ENCODE assay signal across 19 cellular contexts in the genomic region with DNA sequence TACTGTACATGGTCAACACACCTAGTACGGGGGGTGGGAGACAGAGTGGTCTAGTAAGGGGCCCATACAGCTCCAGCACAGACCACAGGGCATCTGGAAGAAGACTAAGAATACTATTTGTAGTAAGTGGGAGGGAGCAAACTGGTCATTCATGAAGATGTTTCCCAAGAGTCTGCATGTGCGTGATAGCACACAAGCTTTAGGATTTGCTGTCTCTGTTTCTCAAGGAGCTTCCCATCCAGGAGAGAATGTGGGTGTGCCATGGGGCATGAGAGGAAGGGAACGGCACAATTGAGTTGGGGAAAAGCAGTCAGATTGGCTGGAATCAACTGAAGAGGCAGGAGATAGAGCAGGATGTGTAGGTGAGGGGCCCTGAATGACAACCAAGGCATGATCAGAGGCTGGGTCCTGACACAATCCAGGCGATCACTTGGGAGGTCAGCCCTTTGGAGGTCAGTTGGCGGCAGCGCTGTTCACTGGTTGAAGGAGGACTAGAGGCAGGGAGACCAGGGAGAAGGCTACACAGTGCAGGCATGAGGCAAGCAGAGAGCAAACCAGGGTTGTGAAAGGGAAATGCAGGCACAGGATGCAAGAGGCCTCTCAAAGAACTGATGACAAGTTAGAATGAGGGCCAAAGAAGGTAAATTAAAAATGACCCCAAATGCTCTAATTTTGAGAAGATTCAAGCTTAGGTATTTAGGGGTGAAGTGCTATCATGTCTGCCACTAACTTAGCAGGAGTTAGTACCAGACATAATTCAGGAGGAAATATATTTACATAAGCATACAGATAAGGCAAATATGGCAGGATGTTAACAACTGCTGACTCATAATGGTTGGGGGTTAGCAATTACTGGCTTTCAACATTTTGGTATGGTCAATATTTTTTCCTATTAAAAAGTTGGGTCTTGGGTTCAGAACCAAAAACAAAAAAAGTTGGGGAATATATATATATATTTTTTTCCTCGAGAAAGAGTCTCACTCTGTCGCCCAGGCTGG. TPM values are rescaled to one million over a fixed set of nuclear protein-coding genes. Genes with fewer than 3 reads are reported as not detected.
DNase-seq lines count a peak whose midpoint lies in the region; ATAC-seq, FAIRE-seq and TF ChIP-seq lines count a peak whose summit lies in the region.
"Had no signal": no experiment of that assay in that cellular context is flagged by ENCODE, and none has a peak within 500 bp of the region (broad histone marks: within the 10 kb centered on the region; RNA-seq: fewer than 3 reads in every experiment).

No MANE protein-coding gene starts in this region.

- peak; percentile 35 for FAIRE-seq in GM18507 (lab: Jason Lieb, UNC)

- no peak overlapping the region for H3K4me3 Mint-ChIP-seq in CD8-positive, alpha-beta T cell
- H3K4me3 Mint-ChIP-seq in glutamatergic neuron (ENCODE audit: unreplicated experiment) = no peak overlapping the region
- H3K4me3 Mint-ChIP-seq: activated B cell treated with CpG ODN at 0.5 μM for 24 hours; effector memory CD8-positive, alpha-beta T cell had no signal

- CTCF ChIA-PET in CD8-positive, alpha-beta T cell (lab: Charles Lee) = interaction anchor here (1.0 to 1.2 kb wide), 3 partner anchors 34 to 81 kb away, joined by 3 to 6 read pairs (median 3); a partner anchor contains a TSS

- no peak overlapping the region for H3K27ac ChIP-seq in CD8-positive, alpha-beta T cell (ENCODE audit: low read depth, low read length)
- H3K27ac ChIP-seq: KMS-11, SJSA1, suprapubic skin had no signal

- H3K36me3 Mint-ChIP-seq in CD8-positive, alpha-beta T cell = peaks cover 8% of the 10 kb centered on the region
- peaks cover 6% of the 10 kb centered on the region for H3K36me3 Mint-ChIP-seq in glutamatergic neuron (ENCODE audit: unreplicated experiment)

- TF ChIP-seq CTCF in CD8-positive, alpha-beta T cell (IDR thresholded peaks at IDR 0.05) = no peak
- TF ChIP-seq CTCF in glutamatergic neuron (IDR thresholded peaks at IDR 0.05; ENCODE audit: partially characterized antibody, unreplicated experiment) = no peak

- ATAC-seq in CD8-positive, alpha-beta T cell = no peak
- ATAC-seq in GM19023 (IDR thresholded peaks at IDR 0.05; ENCODE audit: unreplicated experiment) = no peak
- ATAC-seq: activated T-cell treated with anti-CD3 and anti-CD28 coated beads, Interleukin-2, amount 50 U/mL, for 72 hours; heart left ventricle had no signal

- peak overlapping the region; percentile 30 for H3K27ac Mint-ChIP-seq in CD8-positive, alpha-beta T cell
- H3K27ac Mint-ChIP-seq in glutamatergic neuron (ENCODE audit: unreplicated experiment) = peak overlapping the region; percentile 80
- H3K27ac Mint-ChIP-seq: activated B cell treated with CpG ODN at 0.5 μM for 24 hours; activated T-cell treated with anti-CD3 and anti-CD28 coated beads, Interleukin-2, amount 50 U/mL, for 72 hours had no signal

- H3K4me1 ChIP-seq in CD8-positive, alpha-beta T cell (ENCODE audit: insufficient read depth, low read length) = peaks cover 11% of the 10 kb centered on the region

- no peak overlapping the region for H3K4me3 ChIP-seq in CD8-positive, alpha-beta T cell (ENCODE audit: low read depth, low read length)
- H3K4me3 ChIP-seq: heart left ventricle, SJSA1, spleen, suprapubic skin had no signal

- H3K36me3 ChIP-seq in CD8-positive, alpha-beta T cell (ENCODE audit: insufficient read depth, low read length) = no peaks in the 10 kb centered on the region
- H3K36me3 ChIP-seq: heart left ventricle, SJSA1, spleen, suprapubic skin had no signal

- no peaks in the 10 kb centered on the region for H3K9me3 Mint-ChIP-seq in CD8-positive, alpha-beta T cell
- peaks cover 2% of the 10 kb centered on the region for H3K9me3 Mint-ChIP-seq in glutamatergic neuron (ENCODE audit: unreplicated experiment)
- H3K9me3 Mint-ChIP-seq: activated B cell treated with CpG ODN at 0.5 μM for 24 hours; activated T-cell treated with anti-CD3 and anti-CD28 coated beads, Interleukin-2, amount 50 U/mL, for 72 hours; CD4-positive, alpha-beta memory T cell; effector memory CD8-positive, alpha-beta T cell had no signal

- no peaks in the 10 kb centered on the region for H3K27me3 ChIP-seq in CD8-positive, alpha-beta T cell (ENCODE audit: insufficient read depth, low read length)
- H3K27me3 ChIP-seq: heart left ventricle, SJSA1, spleen, suprapubic skin had no signal

- intact Hi-C loops in CD8-positive, alpha-beta T cell (cut with DNase I, micrococcal nuclease) = no loop called here

- no peaks in the 10 kb centered on the region for H3K27me3 Mint-ChIP-seq in CD8-positive, alpha-beta T cell (ENCODE audit: low read depth)
- H3K27me3 Mint-ChIP-seq in glutamatergic neuron (ENCODE audit: unreplicated experiment) = peaks cover 14% of the 10 kb centered on the region
- H3K27me3 Mint-ChIP-seq: activated B cell treated with CpG ODN at 0.5 μM for 24 hours; CD4-positive, alpha-beta memory T cell; effector memory CD8-positive, alpha-beta T cell had no signal

- no peaks in the 10 kb centered on the region for H3K9me3 ChIP-seq in CD8-positive, alpha-beta T cell (ENCODE audit: low read length)
- H3K9me3 ChIP-seq: heart left ventricle, SJSA1, spleen, suprapubic skin had no signal

- POLR2A ChIA-PET in CD8-positive, alpha-beta T cell (lab: Charles Lee) = no interaction called here

- H3K4me1 Mint-ChIP-seq in CD8-positive, alpha-beta T cell (ENCODE audit: low read depth) = peaks cover 63% of the 10 kb centered on the region
- H3K4me1 Mint-ChIP-seq in glutamatergic neuron (ENCODE audit: low read depth, unreplicated experiment) = peaks cover 65% of the 10 kb centered on the region

- no peak for DNase-seq in CD8-positive, alpha-beta T cell
- DNase-seq in GM18507 (ENCODE audit: extremely low spot score, insufficient read length, low read depth) (no peak), UCSD-AML1 (lab: John Stamatoyannopoulos, UW; ENCODE audit: unreplicated experiment) (peak; percentile 27), glutamatergic neuron (no peak), mucosa of gallbladder (ENCODE audit: low spot score) (no peak), AG08395 (ENCODE audit: low spot score) (no peak), NK-92 (lab: John Stamatoyannopoulos, UW; ENCODE audit: unreplicated experiment) (no peak)
- DNase-seq: activated B cell treated with CpG ODN at 0.5 μM for 24 hours; activated T-cell treated with anti-CD3 and anti-CD28 coated beads, Interleukin-2, amount 50 U/mL, for 72 hours; CD4-positive, alpha-beta memory T cell; effector memory CD8-positive, alpha-beta T cell; heart left ventricle; NCI-H2081 treated with DMSO at 0.1 percent for 48 hours; spleen had no signal

RNA-seq across cellular contexts. Expression of a gene that starts 10.3 kb away (rescaled TPM):
- 10 to 100 TPM; 29.8 to 32.7 TPM for total RNA-seq in CD8-positive, alpha-beta T cell
- 94.3 TPM for total RNA-seq in glutamatergic neuron (ENCODE audit: unreplicated experiment)
- total RNA-seq in mucosa of gallbladder = 26.0 TPM

RNA-seq across cellular contexts. Expression of a gene that starts 24.8 kb away (rescaled TPM):
- not detected for total RNA-seq in CD8-positive, alpha-beta T cell
- total RNA-seq in glutamatergic neuron (ENCODE audit: unreplicated experiment) (0.39 TPM), mucosa of gallbladder (not detected)
- total RNA-seq: activated T-cell treated with anti-CD3 and anti-CD28 coated beads, Interleukin-2, amount 50 U/mL, for 72 hours; CD4-positive, alpha-beta memory T cell; heart left ventricle; liver; SJSA1; spleen; suprapubic skin had no signal

RNA-seq across cellular contexts. Expression of a gene that starts 58.2 kb away (rescaled TPM):
- 1 to 10 TPM; 2.0 to 2.6 TPM for total RNA-seq in CD8-positive, alpha-beta T cell
- total RNA-seq in glutamatergic neuron (ENCODE audit: unreplicated experiment) = 3.1 TPM
- 4.0 TPM for total RNA-seq in mucosa of gallbladder

RNA-seq across cellular contexts. Expression of a gene that starts 58.6 kb away (rescaled TPM):
- 10 to 100 TPM; 45.4 to 46.2 TPM for total RNA-seq in CD8-positive, alpha-beta T cell
- 1.9 TPM for total RNA-seq in glutamatergic neuron (ENCODE audit: unreplicated experiment)
- 48.8 TPM for total RNA-seq in mucosa of gallbladder
